26 cellular contexts compared by ENCODE assay signal in the genomic region with DNA sequence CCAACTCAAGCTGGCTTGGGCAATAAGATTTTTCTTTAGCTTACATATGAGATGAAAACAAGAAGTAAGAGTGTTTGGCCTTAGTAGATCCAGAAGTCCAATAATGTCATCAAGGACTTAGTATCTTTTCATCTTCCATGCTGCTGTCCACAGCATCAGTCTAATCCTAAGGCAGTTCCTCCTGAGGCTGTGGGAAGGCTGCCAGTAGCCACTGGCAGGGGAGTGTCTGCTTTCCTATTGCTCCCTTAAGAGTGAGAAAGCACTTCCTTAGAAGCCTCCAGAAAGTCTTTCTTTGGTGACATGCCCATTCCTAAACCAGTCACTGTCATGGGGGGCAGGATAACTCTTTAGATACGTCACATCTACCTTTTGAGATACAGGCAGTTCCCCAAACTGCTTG.
"Had no signal": no experiment of that assay in that cellular context is flagged by ENCODE, and none has a peak within 500 bp of the region (broad histone marks: within the 10 kb centered on the region; RNA-seq: fewer than 3 reads in every experiment).

No MANE protein-coding gene starts in this region.

- H3K27me3 ChIP-seq: body of pancreas, esophagus squamous epithelium, gastroesophageal sphincter, spleen, uterus had no signal

- DNase-seq: activated CD4-positive, alpha-beta memory T cell treated with anti-CD3 and anti-CD28 coated beads for 36 hours; activated CD4-positive, alpha-beta T cell treated with anti-CD3 and anti-CD28 coated beads, Interleukin-2, amount 10 ng/mL, durations not matched to agents 24 days and 14 days; activated CD4-positive, CD25-positive, alpha-beta regulatory T cell treated with anti-CD3 and anti-CD28 coated beads, Interleukin-2, amount 50 U/mL, for 72 hours; activated CD8-positive, alpha-beta memory T cell treated with anti-CD3 and anti-CD28 coated beads, Interleukin-2, amount 50 U/mL, for 4 hours; activated gamma-delta T cell; activated naive CD4-positive, alpha-beta T cell treated with anti-CD3 and anti-CD28 coated beads, Interleukin-2, amount 10 ng/mL, durations not matched to agents 7 days and 5 days; activated naive CD8-positive, alpha-beta T cell treated with anti-CD3 and anti-CD28 coated beads, Interleukin-2, amount 10 ng/mL, durations not matched to agents 7 days and 5 days; activated T-cell treated with anti-CD3 and anti-CD28 coated beads, Interleukin-2, amount 50 U/mL, for 1 hour; amygdala; body of pancreas; dermis blood vessel endothelial cell; effector CD4-positive, alpha-beta T cell; esophagus squamous epithelium; hippocampal formation; immature natural killer cell; lower lobe of right lung; mesenchymal stem cell; natural killer cell; posterior cingulate gyrus; spleen; stimulated activated CD4-positive, alpha-beta T cell treated with anti-CD3 and anti-CD28 coated beads, Interleukin-2, amount 100 ng/mL, for 48 hours; stimulated activated naive CD4-positive, alpha-beta T cell treated with Interleukin-2 at 50 U/mL for 16 hours; T-helper 2 cell; uterus had no signal

- H3K9me3 ChIP-seq: body of pancreas, esophagus squamous epithelium, gastroesophageal sphincter, lower lobe of right lung, spleen, uterus had no signal

- H3K4me3 ChIP-seq: body of pancreas, esophagus squamous epithelium, gastroesophageal sphincter, lower lobe of right lung, spleen, uterus had no signal

- H3K4me1 ChIP-seq: body of pancreas, esophagus squamous epithelium, gastroesophageal sphincter, lower lobe of right lung, spleen, uterus had no signal

- H3K27ac ChIP-seq: body of pancreas, esophagus squamous epithelium, gastroesophageal sphincter, lower lobe of right lung, spleen, uterus had no signal

- ATAC-seq: body of pancreas, gastroesophageal sphincter, lower lobe of right lung, natural killer cell, right cardiac atrium had no signal

- H3K36me3 ChIP-seq: esophagus squamous epithelium, gastroesophageal sphincter, lower lobe of right lung, spleen, uterus had no signal
